Comparison of ENCODE assay signal across 1 cellular context in the genomic region with DNA sequence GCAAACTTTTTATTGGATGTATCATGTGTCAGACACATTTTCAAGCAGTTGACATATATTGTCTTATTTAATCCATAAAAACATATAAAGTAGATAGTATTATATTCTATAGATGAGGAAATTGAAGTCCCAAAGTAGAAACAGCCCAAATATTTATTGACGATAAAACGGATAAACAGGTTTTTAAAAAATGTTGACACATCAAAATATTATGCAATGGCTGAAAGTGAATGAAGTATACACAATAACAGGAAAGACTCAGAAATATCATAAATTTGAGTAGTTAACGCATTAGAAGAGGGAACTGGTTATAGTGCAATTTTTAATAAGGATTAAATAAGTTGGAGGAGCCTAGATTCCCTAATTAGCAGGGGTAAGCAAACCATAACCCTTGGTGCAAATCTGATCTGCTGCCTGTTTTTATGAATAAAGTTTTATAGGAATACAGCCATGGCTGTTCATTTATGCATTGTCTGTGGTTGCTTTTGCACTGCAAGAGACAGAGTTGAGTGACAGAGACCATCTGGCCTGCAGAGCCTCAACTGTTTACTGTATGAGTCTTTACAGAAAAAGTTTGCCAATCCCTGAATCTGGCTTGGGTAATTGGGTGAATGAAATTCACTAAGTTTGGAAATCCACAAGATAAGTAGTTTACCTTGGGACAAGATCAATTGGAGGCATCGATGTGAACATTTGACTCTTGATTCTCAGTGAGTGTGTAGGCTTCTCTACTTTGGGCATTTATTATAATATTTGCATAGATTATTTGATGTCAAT.
TF ChIP-seq lines count a peak whose summit lies in the region.

No MANE protein-coding gene starts in this region.

TF ChIP-seq in K562, 482 proteins besides CTCF, POLR2A, EP300 and RAD21 (continued from another document and continues in another):
- TF ChIP-seq ZBTB40 (IDR thresholded peaks at IDR 0.05) = peak; percentile 71
- TF ChIP-seq ZBTB40 (CRISPR knock-in tag; IDR thresholded peaks at IDR 0.05) = no peak
- TF ChIP-seq MAFK (IDR thresholded peaks at IDR 0.05; ENCODE audit: low read length) = 0 out of 2 replicates have a peak, but pooled peaks have one; percentile 29
- TF ChIP-seq, protein P1, sequence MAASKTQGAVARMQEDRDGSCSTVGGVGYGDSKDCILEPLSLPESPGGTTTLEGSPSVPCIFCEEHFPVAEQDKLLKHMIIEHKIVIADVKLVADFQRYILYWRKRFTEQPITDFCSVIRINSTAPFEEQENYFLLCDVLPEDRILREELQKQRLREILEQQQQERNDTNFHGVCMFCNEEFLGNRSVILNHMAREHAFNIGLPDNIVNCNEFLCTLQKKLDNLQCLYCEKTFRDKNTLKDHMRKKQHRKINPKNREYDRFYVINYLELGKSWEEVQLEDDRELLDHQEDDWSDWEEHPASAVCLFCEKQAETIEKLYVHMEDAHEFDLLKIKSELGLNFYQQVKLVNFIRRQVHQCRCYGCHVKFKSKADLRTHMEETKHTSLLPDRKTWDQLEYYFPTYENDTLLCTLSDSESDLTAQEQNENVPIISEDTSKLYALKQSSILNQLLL (CRISPR knock-in tag; IDR thresholded peaks at IDR 0.05; ENCODE audit: borderline replicate concordance) = no peak
- no peak for TF ChIP-seq MXI1 (IDR thresholded peaks at IDR 0.05; ENCODE audit: low read depth, low read length)
- TF ChIP-seq ZBTB5 (IDR thresholded peaks at IDR 0.05) = no peak
- no peak for TF ChIP-seq SRSF3 (IDR thresholded peaks at IDR 0.05; ENCODE audit: insufficient read depth, low read length)
- TF ChIP-seq, protein P2, sequence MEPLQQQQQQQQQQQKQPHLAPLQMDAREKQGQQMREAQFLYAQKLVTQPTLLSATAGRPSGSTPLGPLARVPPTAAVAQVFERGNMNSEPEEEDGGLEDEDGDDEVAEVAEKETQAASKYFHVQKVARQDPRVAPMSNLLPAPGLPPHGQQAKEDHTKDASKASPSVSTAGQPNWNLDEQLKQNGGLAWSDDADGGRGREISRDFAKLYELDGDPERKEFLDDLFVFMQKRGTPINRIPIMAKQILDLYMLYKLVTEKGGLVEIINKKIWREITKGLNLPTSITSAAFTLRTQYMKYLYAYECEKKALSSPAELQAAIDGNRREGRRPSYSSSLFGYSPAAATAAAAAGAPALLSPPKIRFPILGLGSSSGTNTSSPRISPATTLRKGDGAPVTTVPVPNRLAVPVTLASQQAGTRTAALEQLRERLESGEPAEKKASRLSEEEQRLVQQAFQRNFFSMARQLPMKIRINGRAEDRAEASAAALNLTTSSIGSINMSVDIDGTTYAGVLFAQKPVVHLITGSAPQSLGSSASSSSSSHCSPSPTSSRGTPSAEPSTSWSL (CRISPR knock-in tag; IDR thresholded peaks at IDR 0.05; ENCODE audit: borderline replicate concordance) = no peak
- no peak for TF ChIP-seq LCOR (CRISPR knock-in tag; IDR thresholded peaks at IDR 0.05)
- peak; percentile 59 for TF ChIP-seq C11orf30 (IDR thresholded peaks at IDR 0.05; ENCODE audit: low read depth)
- TF ChIP-seq ZBTB8A (IDR thresholded peaks at IDR 0.05; ENCODE audit: partially characterized antibody) = no peak
- TF ChIP-seq, protein P3, sequence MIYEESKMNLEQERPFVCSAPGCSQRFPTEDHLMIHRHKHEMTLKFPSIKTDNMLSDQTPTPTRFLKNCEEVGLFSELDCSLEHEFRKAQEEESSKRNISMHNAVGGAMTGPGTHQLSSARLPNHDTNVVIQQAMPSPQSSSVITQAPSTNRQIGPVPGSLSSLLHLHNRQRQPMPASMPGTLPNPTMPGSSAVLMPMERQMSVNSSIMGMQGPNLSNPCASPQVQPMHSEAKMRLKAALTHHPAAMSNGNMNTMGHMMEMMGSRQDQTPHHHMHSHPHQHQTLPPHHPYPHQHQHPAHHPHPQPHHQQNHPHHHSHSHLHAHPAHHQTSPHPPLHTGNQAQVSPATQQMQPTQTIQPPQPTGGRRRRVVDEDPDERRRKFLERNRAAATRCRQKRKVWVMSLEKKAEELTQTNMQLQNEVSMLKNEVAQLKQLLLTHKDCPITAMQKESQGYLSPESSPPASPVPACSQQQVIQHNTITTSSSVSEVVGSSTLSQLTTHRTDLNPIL (CRISPR knock-in tag; IDR thresholded peaks at IDR 0.05) = no peak
- TF ChIP-seq PHF20 (IDR thresholded peaks at IDR 0.05; ENCODE audit: partially characterized antibody) = no peak
- no peak for TF ChIP-seq TFE3 (CRISPR knock-in tag; IDR thresholded peaks at IDR 0.05)
- no peak for TF ChIP-seq SRF (CRISPR knock-in tag; IDR thresholded peaks at IDR 0.05)
- no peak for TF ChIP-seq TBP (optimal IDR thresholded peaks at IDR 0.05; ENCODE audit: low read depth, low read length)
- TF ChIP-seq SMARCA5 (IDR thresholded peaks at IDR 0.05) = no peak
- TF ChIP-seq ZNF197 (CRISPR knock-in tag; IDR thresholded peaks at IDR 0.05; ENCODE audit: low read depth) = no peak
- no peak for TF ChIP-seq ZNF609 (CRISPR knock-in tag; IDR thresholded peaks at IDR 0.05; ENCODE audit: borderline replicate concordance)
- TF ChIP-seq MTA2 (IDR thresholded peaks at IDR 0.05; ENCODE audit: low read depth) = no peak
- no peak for TF ChIP-seq JUNB (CRISPR knock-in tag; conservative IDR thresholded peaks at IDR 0.05)
- TF ChIP-seq ARID3A (IDR thresholded peaks at IDR 0.05; ENCODE audit: borderline replicate concordance, low read depth, low read length) = no peak
